1 cellular context compared by ENCODE assay signal in the genomic region with DNA sequence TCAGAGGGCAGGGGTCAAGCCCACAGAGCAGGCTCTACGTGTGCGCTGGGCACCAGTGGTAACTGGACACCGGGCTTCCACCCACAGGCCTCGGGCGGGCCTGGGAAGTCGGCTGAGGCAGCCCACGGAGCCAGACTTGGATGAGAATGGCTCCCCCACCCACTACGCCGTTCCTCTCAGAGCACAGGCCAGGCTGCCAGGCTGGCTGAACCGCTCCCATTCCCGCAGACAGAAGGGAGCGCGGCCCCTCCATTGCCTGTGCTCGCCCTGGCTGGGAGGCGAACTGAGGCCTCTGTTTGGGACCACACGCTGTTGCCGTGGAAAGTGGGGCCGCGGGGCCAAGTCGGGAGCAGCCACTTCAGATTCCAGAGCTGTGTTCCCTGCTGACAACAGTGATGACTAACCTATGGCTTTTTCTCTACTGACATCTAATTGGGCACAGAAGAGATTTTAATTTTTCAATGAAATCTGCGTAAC.
TF ChIP-seq lines count a peak whose summit lies in the region.

No MANE protein-coding gene starts in this region.

TF ChIP-seq in IMR-90, 13 proteins besides CTCF, POLR2A, EP300 and RAD21 (continued from another document):
- TF ChIP-seq SMC3 (IDR thresholded peaks at IDR 0.05; ENCODE audit: low read depth, low read length) (no peak), MXI1 (IDR thresholded peaks at IDR 0.05; ENCODE audit: borderline replicate concordance, low read depth, low read length) (no peak), BHLHE40 (IDR thresholded peaks at IDR 0.05; ENCODE audit: low read depth, low read length) (no peak), CHD1 (IDR thresholded peaks at IDR 0.05; ENCODE audit: low read depth, low read length) (no peak), NFE2L2 (IDR thresholded peaks at IDR 0.05; ENCODE audit: low read depth, low read length) (no peak)
TF ChIP-seq in IMR-90: peak in this region for 0.
